Comparison of ENCODE assay signal across 8 cellular contexts in genomic region chr20:37095609-37096414, GRCh38. TPM values are rescaled to one million over a fixed set of nuclear protein-coding genes. Genes with fewer than 3 reads are reported as not detected.
DNase-seq lines count a peak whose midpoint lies in the region; ATAC-seq, FAIRE-seq and TF ChIP-seq lines count a peak whose summit lies in the region.

Gene RBL1 (minus strand): TSS chr20:37095997. CDS start chr20:37095928, 69 bp downstream.

- H3K4me1 ChIP-seq in smooth muscle cell (ENCODE audit: low read depth): peaks cover 7% of the 10 kb centered on the region

- H3K36me3 ChIP-seq in WERI-Rb-1: peaks cover 38% of the 10 kb centered on the region
- no peaks in the 10 kb centered on the region for H3K36me3 ChIP-seq in bronchial epithelial cell (ENCODE audit: control insufficient read depth, insufficient read depth, low read length)
- H3K36me3 ChIP-seq in smooth muscle cell (ENCODE audit: low read depth): no peaks in the 10 kb centered on the region

- TF ChIP-seq CTCF in WERI-Rb-1 (IDR thresholded peaks at IDR 0.05; ENCODE audit: low read depth, low read length) (peak; percentile 35), bronchial epithelial cell (IDR thresholded peaks at IDR 0.05; ENCODE audit: insufficient read depth, low read length, severe bottlenecking) (peak; percentile 48), smooth muscle cell (IDR thresholded peaks at IDR 0.05; ENCODE audit: borderline replicate concordance, insufficient read depth, poor library complexity, severe bottlenecking) (no peak)

- no peaks in the 10 kb centered on the region for H4K20me1 ChIP-seq in smooth muscle cell (ENCODE audit: low read depth)

- no peaks in the 10 kb centered on the region for H3F3A ChIP-seq in smooth muscle cell (ENCODE audit: low read depth)

- 2% methylated on average over 49 of the region's 58 CpGs for WGBS in smooth muscle cell (ENCODE audit: low lambda C conversion rate)

- H3K27ac ChIP-seq in WERI-Rb-1 (peak within 1 kb of the TSS; percentile 100), smooth muscle cell (ENCODE audit: low read depth) (no peak within 1 kb of the TSS)

- H3K9ac ChIP-seq in smooth muscle cell (ENCODE audit: low read depth): peak within 1 kb of the TSS; percentile 80

- H3K4me2 ChIP-seq in smooth muscle cell: peak within 1 kb of the TSS; percentile 86

- DNase-seq in A172 (ENCODE audit: low spot score) (peak; percentile 80), NCI-H2196 (lab: John Stamatoyannopoulos, UW; ENCODE audit: unreplicated experiment) (peak; percentile 91), WERI-Rb-1 (peak; percentile 91), bronchial epithelial cell (ENCODE audit: low read depth) (peak; percentile 52), iPS-NIHi7 (ENCODE audit: extremely low spot score) (peak; percentile 95), smooth muscle cell (lab: John Stamatoyannopoulos, UW; ENCODE audit: unreplicated experiment) (peak; percentile 58)

- peak within 1 kb of the TSS; percentile 100 for H2AFZ ChIP-seq in smooth muscle cell (ENCODE audit: low read depth)

- H3K9me3 ChIP-seq in WERI-Rb-1 (ENCODE audit: severe bottlenecking): no peaks in the 10 kb centered on the region
- no peaks in the 10 kb centered on the region for H3K9me3 ChIP-seq in smooth muscle cell (replicated peaks; ENCODE audit: low read depth)

- H3K79me2 ChIP-seq in smooth muscle cell (ENCODE audit: low read depth): peaks cover 21% of the 10 kb centered on the region

- H3K4me3 ChIP-seq in WERI-Rb-1 (ENCODE audit: low read depth, low read length) (peak within 1 kb of the TSS; percentile 77), bronchial epithelial cell (ENCODE audit: low read depth, low read length) (peak within 1 kb of the TSS; percentile 88), smooth muscle cell (peak within 1 kb of the TSS; percentile 91)

- FAIRE-seq in bronchial epithelial cell (lab: Jason Lieb, UNC): no peak

- no peaks in the 10 kb centered on the region for H3K27me3 ChIP-seq in WERI-Rb-1 (ENCODE audit: insufficient read depth, low read depth, severe bottlenecking)
- no peaks in the 10 kb centered on the region for H3K27me3 ChIP-seq in bronchial epithelial cell (ENCODE audit: control insufficient read depth, insufficient read depth, low read length)
- no peaks in the 10 kb centered on the region for H3K27me3 ChIP-seq in smooth muscle cell (ENCODE audit: low read depth)

- peak; percentile 75 for ATAC-seq in GM18867 (IDR thresholded peaks at IDR 0.05; ENCODE audit: unreplicated experiment)
- peak; percentile 68 for ATAC-seq in HG03108 (IDR thresholded peaks at IDR 0.05; ENCODE audit: unreplicated experiment)

RNA-seq across cellular contexts. Expression of gene RBL1, which starts in this region (rescaled TPM):
- 14.7 and 17.1 TPM in 2 replicates for total RNA-seq in A172 (2014; rRNA removed; shearing (Covaris generic))
- total RNA-seq in bronchial epithelial cell (2.7 and 3.2 TPM in 2 replicates), smooth muscle cell (6.4 and 8.5 TPM in 2 replicates)
- 2.3 and 2.7 TPM in 2 replicates for polyA plus RNA-seq in smooth muscle cell
